Comparison of ENCODE assay signal across 8 cellular contexts in genomic region chr1:109371271-109371739, GRCh38. TPM values are rescaled to one million over a fixed set of nuclear protein-coding genes. Genes with fewer than 3 reads are reported as not detected.
DNase-seq lines count a peak whose midpoint lies in the region; ATAC-seq, FAIRE-seq and TF ChIP-seq lines count a peak whose summit lies in the region.

No MANE protein-coding gene starts in this region.

- H3K36me3 ChIP-seq in BLaER1 (peaks cover 10% of the 10 kb centered on the region), duodenal mucosa (ENCODE audit: control insufficient read depth in 1 of 2, insufficient read depth in 2 of 2, low read length in 2 of 2) (no peaks in the 10 kb centered on the region), pancreas (peaks cover 0 to 4% (median 0%) of the 10 kb centered on the region in 3 donors)

- H3K27me3 ChIP-seq in BLaER1 (no peaks in the 10 kb centered on the region), duodenal mucosa (ENCODE audit: control insufficient read depth in 1 of 2, insufficient read depth in 2 of 2, low read length in 2 of 2) (no peaks in the 10 kb centered on the region), pancreas (no peaks in the 10 kb centered on the region)

- H4K20me1 ChIP-seq in BLaER1: no peaks in the 10 kb centered on the region

- H3K9me3 ChIP-seq in BLaER1 (peaks cover 7% of the 10 kb centered on the region; the same call in 1 of the 2 replicates), duodenal mucosa (ENCODE audit: control insufficient read depth in 1 of 2, low read length in 2 of 2) (no peaks in the 10 kb centered on the region), pancreas (no peaks in the 10 kb centered on the region)

- H3K9ac ChIP-seq in BLaER1 (peak overlapping the region; percentile 12; the same call in 1 of the 2 replicates), duodenal mucosa (ENCODE audit: low read depth in 1 of 2, low read length in 2 of 2) (peak overlapping the region in 1 of 2 donors; percentile 3)

- ATAC-seq in pancreas (peak in 3 of 4 donors; percentile 22 to 78 (median 70)), GM21390 (IDR thresholded peaks at IDR 0.05; ENCODE audit: unreplicated experiment) (no peak), HG02678 (IDR thresholded peaks at IDR 0.05; ENCODE audit: unreplicated experiment) (no peak), HG02884 (IDR thresholded peaks at IDR 0.05; ENCODE audit: unreplicated experiment) (no peak), GM21717 (IDR thresholded peaks at IDR 0.05; ENCODE audit: unreplicated experiment) (no peak)

- intact Hi-C loops in pancreas (cut with DNase I): no loop called here

- no peak for FAIRE-seq in pancreas (lab: Jason Lieb, UNC)

- no peak for TF ChIP-seq CTCF in pancreas (IDR thresholded peaks at IDR 0.05)

- peak overlapping the region; percentile 71 for H3K4me2 ChIP-seq in BLaER1

- DNase-seq in NOMO-1 treated with dmso at 0.1 percent for 144 hours (lab: John Stamatoyannopoulos, UW; ENCODE audit: unreplicated experiment): peak; percentile 43
- DNase-seq in pancreas: no peak

- 54 to 68% methylated on average over 4 of the region's 4 CpGs for WGBS in pancreas, 2 donors

- H3K4me3 ChIP-seq in BLaER1 (0 out of 2 replicates have a peak overlapping the region, but pooled peaks have one; percentile 5), duodenal mucosa (ENCODE audit: low read depth in 1 of 2, low read length in 2 of 2) (no peak overlapping the region), pancreas (no peak overlapping the region)

- H3K4me1 ChIP-seq in BLaER1 (peaks cover 48% of the 10 kb centered on the region), duodenal mucosa (ENCODE audit: control insufficient read depth in 1 of 2, insufficient read depth in 2 of 2, low read length in 2 of 2) (peaks cover 18 to 22% of the 10 kb centered on the region in 2 donors), pancreas (no peaks in the 10 kb centered on the region)

- H3K27ac ChIP-seq in BLaER1 (0 out of 2 replicates have a peak overlapping the region, but pooled peaks have one; percentile 12), duodenal mucosa (ENCODE audit: low read depth, low read length) (peak overlapping the region; percentile 37), pancreas (peak overlapping the region in 2 of 4 donors; percentile 4 to 20)

RNA-seq across cellular contexts. Expression of gene SORT1, which starts 26.4 kb away (rescaled TPM):
- 10 to 100 TPM; 22.9 to 60.7 (median 30.7) TPM for total RNA-seq in pancreas
- polyA plus RNA-seq in pancreas: 10 to 100 TPM; 10.4 to 14.9 TPM

RNA-seq across cellular contexts. Expression of gene PSMA5, which starts 54.9 kb away (rescaled TPM):
- total RNA-seq in pancreas: 10 to 100 TPM; 21.4 to 36.2 (median 27.7) TPM
- polyA plus RNA-seq in pancreas: 10 to 100 TPM; 16.1 to 24.8 TPM

Comparison
In these comparisons a context has a peak if more than half of its experiments do, and no peak if none do; other contexts are left out.
1. ATAC-seq: peak in pancreas (3 of 4); none in GM21390 (single experiment), HG02678 (single experiment), HG02884 (single experiment) and GM21717 (single experiment).